16 cellular contexts compared by ENCODE assay signal in genomic region chr1:113190078-113190477, GRCh38.
DNase-seq lines count a peak whose midpoint lies in the region; ATAC-seq, FAIRE-seq and TF ChIP-seq lines count a peak whose summit lies in the region.
"Had no signal": no experiment of that assay in that cellular context is flagged by ENCODE, and none has a peak within 500 bp of the region (broad histone marks: within the 10 kb centered on the region; RNA-seq: fewer than 3 reads in every experiment).

No MANE protein-coding gene starts in this region.

- no peak for FAIRE-seq in GM19239 (lab: Jason Lieb, UNC)
- FAIRE-seq: G401.6, H54 had no signal

- H3K36me3 Mint-ChIP-seq in stimulated activated memory B cell treated with anti-CD40 and anti-IgM and Interleukin-4, amounts not matched to agents 10 μg/mL and 1 μg/mL and 100 μg/mL, for 72 hours: peaks cover 8% of the 10 kb centered on the region

- POLR2A ChIA-PET in HEK293T (lab: Yijun Ruan, JAX): no interaction called here

- H3K9me3 Mint-ChIP-seq in stimulated activated memory B cell treated with anti-CD40 and anti-IgM and Interleukin-4, amounts not matched to agents 10 μg/mL and 1 μg/mL and 100 μg/mL, for 72 hours: peaks cover 9% of the 10 kb centered on the region

- ATAC-seq in stimulated activated memory B cell treated with anti-CD40 and anti-IgM and Interleukin-4, amounts not matched to agents 10 μg/mL and 1 μg/mL and 100 μg/mL, for 72 hours: no peak

- H3K4me3 Mint-ChIP-seq in stimulated activated memory B cell treated with anti-CD40 and anti-IgM and Interleukin-4, amounts not matched to agents 10 μg/mL and 1 μg/mL and 100 μg/mL, for 72 hours: no peak overlapping the region
- H3K4me3 Mint-ChIP-seq: CD4-positive, alpha-beta memory T cell had no signal

- CTCF ChIA-PET in HEK293T (lab: Yijun Ruan, JAX): no interaction called here

- peaks cover 37% of the 10 kb centered on the region for H3K4me1 Mint-ChIP-seq in stimulated activated memory B cell treated with anti-CD40 and anti-IgM and Interleukin-4, amounts not matched to agents 10 μg/mL and 1 μg/mL and 100 μg/mL, for 72 hours

- H3K27me3 Mint-ChIP-seq in stimulated activated memory B cell treated with anti-CD40 and anti-IgM and Interleukin-4, amounts not matched to agents 10 μg/mL and 1 μg/mL and 100 μg/mL, for 72 hours: peaks cover 10% of the 10 kb centered on the region

- DNase-seq in HEK293T (ENCODE audit: extremely low spot score) (peak; percentile 3), epithelial cell of esophagus (ENCODE audit: low read depth) (peak; percentile 35), GM19239 (ENCODE audit: insufficient read length, low spot score) (no peak), DMS79 (lab: John Stamatoyannopoulos, UW) (no peak), HT-29 (ENCODE audit: low spot score) (no peak)
- DNase-seq: C1 segment of cervical spinal cord; Calu3; CD4-positive, alpha-beta memory T cell; COR-L47; DMS53; DND-41; GOT3 had no signal

- H3K27ac Mint-ChIP-seq in stimulated activated memory B cell treated with anti-CD40 and anti-IgM and Interleukin-4, amounts not matched to agents 10 μg/mL and 1 μg/mL and 100 μg/mL, for 72 hours: peak overlapping the region; percentile 81
- H3K27ac Mint-ChIP-seq: CD4-positive, alpha-beta memory T cell had no signal

- H3K4me3 ChIP-seq in epithelial cell of esophagus (ENCODE audit: low read length): no peak overlapping the region
- H3K4me3 ChIP-seq: HAP-1 had no signal

- no peak for TF ChIP-seq CTCF in epithelial cell of esophagus (IDR thresholded peaks at IDR 0.05; ENCODE audit: insufficient read depth, low read depth, low read length, missing control alignments)

TF ChIP-seq in HEK293T, 16 proteins besides CTCF, POLR2A, EP300 and RAD21:
- no peak for TF ChIP-seq ELF4 (IDR thresholded peaks at IDR 0.05)
- no peak for TF ChIP-seq LEF1 (IDR thresholded peaks at IDR 0.05; ENCODE audit: borderline replicate concordance)
- no peak for TF ChIP-seq TARDBP (IDR thresholded peaks at IDR 0.05)
- TF ChIP-seq FOXM1 (IDR thresholded peaks at IDR 0.05; ENCODE audit: borderline replicate concordance): no peak

Comparison
In these comparisons a context has a peak if more than half of its experiments do, and no peak if none do; other contexts are left out.
1. DNase-seq: peak in HEK293T (single experiment) and epithelial cell of esophagus (single experiment); none in GM19239 (single experiment), DMS79 (single experiment) and HT-29 (single experiment).